8 cellular contexts compared by ENCODE assay signal in genomic region chr1:115112496-115113375, GRCh38. TPM values are rescaled to one million over a fixed set of nuclear protein-coding genes. Genes with fewer than 3 reads are reported as not detected.
DNase-seq lines count a peak whose midpoint lies in the region; ATAC-seq and TF ChIP-seq lines count a peak whose summit lies in the region.

No MANE protein-coding gene starts in this region.

- H3K4me1 ChIP-seq in DOHH2 (ENCODE audit: control insufficient read depth, low read length) (no peaks in the 10 kb centered on the region), esophagus muscularis mucosa (peaks cover 0 to 16% (median 5%) of the 10 kb centered on the region in 4 donors), osteoblast (ENCODE audit: insufficient read depth, low read length) (peaks cover 40% of the 10 kb centered on the region)

- TF ChIP-seq POLR2A in esophagus muscularis mucosa (IDR thresholded peaks at IDR 0.05; ENCODE audit: low read depth) = no peak

- peak; percentile 20 to 37 for DNase-seq in activated CD8-positive, alpha-beta memory T cell treated with anti-CD3 and anti-CD28 coated beads for 1 hour (ENCODE audit: extremely low read depth in 1 of 2, low read depth in 1 of 2)
- DNase-seq in esophagus muscularis mucosa (ENCODE audit: extremely low spot score) (no peak), osteoblast (ENCODE audit: insufficient read length, low spot score, missing footprints) (no peak), T1000 (lab: John Stamatoyannopoulos, UW) (no peak), NCI-H446 (lab: John Stamatoyannopoulos, UW) (no peak)

- H3K4me3 ChIP-seq in DOHH2 (ENCODE audit: low read length) (no peak overlapping the region), esophagus muscularis mucosa (no peak overlapping the region), osteoblast (ENCODE audit: insufficient read depth, low read length) (no peak overlapping the region)

- H2AFZ ChIP-seq in osteoblast (ENCODE audit: low read length) = peak overlapping the region; percentile 79

- H3K27me3 ChIP-seq in DOHH2 (ENCODE audit: control insufficient read depth, low read length) = no peaks in the 10 kb centered on the region
- H3K27me3 ChIP-seq in esophagus muscularis mucosa = no peaks in the 10 kb centered on the region
- H3K27me3 ChIP-seq in osteoblast (ENCODE audit: insufficient read depth, low read length) = no peaks in the 10 kb centered on the region

- no peaks in the 10 kb centered on the region for H3K79me2 ChIP-seq in DOHH2 (ENCODE audit: control insufficient read depth, low read length)
- no peaks in the 10 kb centered on the region for H3K79me2 ChIP-seq in osteoblast (ENCODE audit: insufficient read depth, low read length)

- TF ChIP-seq EP300 in esophagus muscularis mucosa (IDR thresholded peaks at IDR 0.05) = no peak

- no peak for ATAC-seq in GM21528 (IDR thresholded peaks at IDR 0.05; ENCODE audit: low FRiP score, unreplicated experiment)

- H3K9me2 ChIP-seq in DOHH2 (replicated peaks; ENCODE audit: control insufficient read depth, low read length) = no peaks in the 10 kb centered on the region

- TF ChIP-seq CTCF in DOHH2 (IDR thresholded peaks at IDR 0.05; ENCODE audit: low read depth, low read length, poor library complexity, severe bottlenecking) (peak; percentile 96), LNCAP (IDR thresholded peaks at IDR 0.05) (peak; percentile 95), esophagus muscularis mucosa (IDR thresholded peaks at IDR 0.05) (peak; percentile 94 to 97 (median 97)), osteoblast (IDR thresholded peaks at IDR 0.05; ENCODE audit: extremely low read depth, low read depth, low read length) (peak; percentile 96)

- H3K9me3 ChIP-seq in DOHH2 (ENCODE audit: control insufficient read depth, insufficient read depth, low read length) (no peaks in the 10 kb centered on the region), esophagus muscularis mucosa (peaks cover 0 to 4% (median 0%) of the 10 kb centered on the region in 4 donors), osteoblast (ENCODE audit: low read depth, low read length) (no peaks in the 10 kb centered on the region)

- no peaks in the 10 kb centered on the region for H4K20me1 ChIP-seq in DOHH2 (ENCODE audit: control insufficient read depth, insufficient read depth, low read depth, low read length)
- H4K20me1 ChIP-seq in osteoblast (ENCODE audit: insufficient read depth, low read length) = no peaks in the 10 kb centered on the region

- no peak overlapping the region for H3K4me2 ChIP-seq in DOHH2 (ENCODE audit: low read length)
- H3K4me2 ChIP-seq in osteoblast (ENCODE audit: insufficient read depth, low read length) = peak overlapping the region; percentile 46

- H3K27ac ChIP-seq in DOHH2 (ENCODE audit: low read depth, low read length) (no peak overlapping the region), esophagus muscularis mucosa (replicated peaks in 1 of 4) (no peak overlapping the region), osteoblast (ENCODE audit: low read depth, low read length) (peak overlapping the region; percentile 65)

- intact Hi-C loops in esophagus muscularis mucosa (cut with DNase I) = loop anchor here (1.0 to 5.0 kb wide), 2 partner anchors 60 to 133 kb away; no protein-coding TSS in a partner anchor

- H3K36me3 ChIP-seq in DOHH2 (ENCODE audit: control insufficient read depth, low read length) = no peaks in the 10 kb centered on the region
- no peaks in the 10 kb centered on the region for H3K36me3 ChIP-seq in esophagus muscularis mucosa
- no peaks in the 10 kb centered on the region for H3K36me3 ChIP-seq in osteoblast (ENCODE audit: insufficient read depth, low read length)

- no peaks in the 10 kb centered on the region for H3F3A ChIP-seq in DOHH2 (ENCODE audit: control insufficient read depth, insufficient read depth)

- 37% methylated on average over 13 of the region's 18 CpGs for WGBS in esophagus muscularis mucosa

RNA-seq across cellular contexts. Expression of gene TSPAN2, which starts 23.4 kb away (rescaled TPM):
- total RNA-seq in esophagus muscularis mucosa (10 to 100 TPM; 35.8 to 70.2 (median 66.7) TPM), osteoblast (1.4 and 2.1 TPM in 2 replicates)

Comparison
In these comparisons a context has a peak if more than half of its experiments do, and no peak if none do; other contexts are left out.
1. DNase-seq: peak in activated CD8-positive, alpha-beta memory T cell treated with anti-CD3 and anti-CD28 coated beads for 1 hour (2 of 2); none in esophagus muscularis mucosa (single experiment), osteoblast (single experiment), T1000 (single experiment) and NCI-H446 (0 of 2).
2. RNA of gene TSPAN2, which starts 23.4 kb away (total RNA-seq): 35.8 to 70.2 TPM in esophagus muscularis mucosa; 1.4 to 2.1 TPM in osteoblast; every median in the first group is over 10 times any median in the second.
3. Peak in every context shown above with its lines, with median percentiles within 50 percentile points of each other: CTCF ChIP-seq.